13 cellular contexts compared by ENCODE assay signal in the genomic region with DNA sequence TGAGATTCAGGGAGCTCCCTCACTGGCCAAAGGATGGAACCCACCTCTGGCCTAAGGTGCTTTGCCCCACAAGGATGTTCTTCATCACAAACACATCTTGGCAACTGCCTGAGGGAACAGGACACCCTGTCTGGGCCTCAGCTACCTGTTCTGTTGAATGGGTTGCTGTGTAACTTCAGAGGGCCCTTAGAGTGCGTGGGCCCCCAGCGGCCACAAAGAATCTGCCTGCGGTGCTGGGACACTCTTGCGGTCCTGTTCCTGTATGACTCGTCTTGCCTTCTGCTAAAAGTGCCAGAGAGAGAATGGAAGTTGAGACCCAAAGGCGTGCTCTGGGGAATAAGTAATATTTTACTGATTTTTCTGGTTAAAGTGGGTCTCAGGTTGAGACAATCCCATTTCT. TPM values are rescaled to one million over a fixed set of nuclear protein-coding genes. Genes with fewer than 3 reads are reported as not detected.
DNase-seq lines count a peak whose midpoint lies in the region; ATAC-seq, FAIRE-seq and TF ChIP-seq lines count a peak whose summit lies in the region.
"Had no signal": no experiment of that assay in that cellular context is flagged by ENCODE, and none has a peak within 500 bp of the region (broad histone marks: within the 10 kb centered on the region; RNA-seq: fewer than 3 reads in every experiment).

No MANE protein-coding gene starts in this region.

- H3K27me3 Mint-ChIP-seq in HFFc6 (ENCODE audit: insufficient read depth) = peaks cover 5% of the 10 kb centered on the region
- no peaks in the 10 kb centered on the region for H3K27me3 Mint-ChIP-seq in activated T-helper 17 cell treated with anti-CD3 and anti-CD28 coated beads, Interleukin-2, amount 50 U/mL, for 72 hours

- no peak for DNase-seq in HFFc6
- DNase-seq in kidney = peak; percentile 19
- DNase-seq in NCI-H1105 (lab: John Stamatoyannopoulos, UW) = no peak
- no peak for DNase-seq in NCI-H146 treated with DMSO at 0.1 percent for 48 hours (lab: John Stamatoyannopoulos, UW; ENCODE audit: unreplicated experiment)
- DNase-seq: DMS 273 treated with DMSO at 0.1 percent for 48 hours, H9, NCI-H1417 treated with DMSO at 0.1 percent for 48 hours, NCI-H2081, NCI-H524 treated with DMSO at 0.1 percent for 48 hours had no signal

- H3K4me3 ChIP-seq in kidney (ENCODE audit: low read length in 2 of 2) (no peak overlapping the region), skeletal muscle satellite cell (ENCODE audit: low read length) (no peak overlapping the region)

- no peaks in the 10 kb centered on the region for H3K9me3 Mint-ChIP-seq in HFFc6
- H3K9me3 Mint-ChIP-seq in activated T-helper 17 cell treated with anti-CD3 and anti-CD28 coated beads, Interleukin-2, amount 50 U/mL, for 72 hours = no peaks in the 10 kb centered on the region
- H3K9me3 Mint-ChIP-seq: H9 had no signal

- H3K36me3 Mint-ChIP-seq in HFFc6 (ENCODE audit: low read depth) = peaks cover 39% of the 10 kb centered on the region
- H3K36me3 Mint-ChIP-seq in activated T-helper 17 cell treated with anti-CD3 and anti-CD28 coated beads, Interleukin-2, amount 50 U/mL, for 72 hours (ENCODE audit: low read depth) = peaks cover 24% of the 10 kb centered on the region

- intact Hi-C loops in kidney (cut with DNase I) = loop anchor here (10.0 kb wide), 1 partner anchor 470 kb away; no protein-coding TSS in a partner anchor

- H3K27me3 ChIP-seq in skeletal muscle satellite cell (ENCODE audit: control insufficient read depth, insufficient read depth, low read length) = no peaks in the 10 kb centered on the region

- no peak overlapping the region for H3K4me2 ChIP-seq in skeletal muscle satellite cell (ENCODE audit: low read length)

- H3K9me3 ChIP-seq in kidney (ENCODE audit: control insufficient read depth in 1 of 2, low read length in 2 of 2) (no peaks in the 10 kb centered on the region), skeletal muscle satellite cell (replicated peaks; ENCODE audit: low read length) (no peaks in the 10 kb centered on the region)

- no peak overlapping the region for H3K9ac ChIP-seq in kidney (ENCODE audit: low read length in 2 of 2)
- H3K9ac ChIP-seq in skeletal muscle satellite cell (ENCODE audit: low read depth, low read length) = peak overlapping the region; percentile 23

- TF ChIP-seq CTCF in HFFc6 (IDR thresholded peaks at IDR 0.05) (no peak), kidney (IDR thresholded peaks at IDR 0.05; ENCODE audit: borderline replicate concordance, extremely low read depth, insufficient read depth) (no peak)

- peaks cover 8 to 12% of the 10 kb centered on the region in 2 donors for H3K36me3 ChIP-seq in kidney (ENCODE audit: control insufficient read depth in 1 of 2, insufficient read depth in 2 of 2, low read length in 2 of 2)
- H3K36me3 ChIP-seq in skeletal muscle satellite cell (ENCODE audit: insufficient read depth, low read length) = peaks cover 44% of the 10 kb centered on the region

- FAIRE-seq in kidney (lab: Jason Lieb, UNC) = no peak

- H3K27ac Mint-ChIP-seq in HFFc6 = peak overlapping the region; percentile 94
- H3K27ac Mint-ChIP-seq in activated T-helper 17 cell treated with anti-CD3 and anti-CD28 coated beads, Interleukin-2, amount 50 U/mL, for 72 hours = peak overlapping the region; percentile 78

- ATAC-seq in activated T-helper 17 cell treated with anti-CD3 and anti-CD28 coated beads, Interleukin-2, amount 50 U/mL, for 72 hours (replicated peaks) = no peak
- ATAC-seq in GM19455 (IDR thresholded peaks at IDR 0.05; ENCODE audit: unreplicated experiment) (no peak), HG03280 (IDR thresholded peaks at IDR 0.05; ENCODE audit: unreplicated experiment) (no peak)

- peak overlapping the region; percentile 11; the same call in 1 of the 2 replicates for H3K4me3 Mint-ChIP-seq in HFFc6
- no peak overlapping the region for H3K4me3 Mint-ChIP-seq in activated T-helper 17 cell treated with anti-CD3 and anti-CD28 coated beads, Interleukin-2, amount 50 U/mL, for 72 hours
- H3K4me3 Mint-ChIP-seq: H9 had no signal

- peaks cover 0 to 4% of the 10 kb centered on the region in 2 donors for H3K4me1 ChIP-seq in kidney (ENCODE audit: control insufficient read depth in 1 of 2, insufficient read depth in 1 of 2, low read depth in 1 of 2, low read length in 2 of 2)
- peaks cover 39% of the 10 kb centered on the region for H3K4me1 ChIP-seq in skeletal muscle satellite cell (ENCODE audit: control insufficient read depth, insufficient read depth, low read length)

- H3K27ac ChIP-seq in kidney (ENCODE audit: low read depth in 2 of 2, low read length in 2 of 2) = no peak overlapping the region

- peaks cover 69% of the 10 kb centered on the region for H3K4me1 Mint-ChIP-seq in HFFc6 (ENCODE audit: low read depth)
- no peaks in the 10 kb centered on the region for H3K4me1 Mint-ChIP-seq in activated T-helper 17 cell treated with anti-CD3 and anti-CD28 coated beads, Interleukin-2, amount 50 U/mL, for 72 hours

RNA-seq across cellular contexts. Expression of a gene that starts 14.1 kb away (rescaled TPM):
- total RNA-seq in HFFc6 (2021; fragmentation: NEBNext Ultra II Directional; extraction: Animal tissue kit (Norgen Biotek cat#: 25700)) = 100 to 1,000 TPM in 5 of 6 experiments, 10 to 100 TPM in 1; 88.9 to 122 (median 113) TPM
- total RNA-seq in activated T-helper 17 cell treated with anti-CD3 and anti-CD28 coated beads, Interleukin-2, amount 50 U/mL, for 72 hours = 10 to 100 TPM; 31.8 to 64.9 TPM
- 30.9 TPM for total RNA-seq in kidney
- 80.7 TPM for polyA plus RNA-seq in kidney (ENCODE audit: insufficient read depth, low read depth, low replicate concordance)
- total RNA-seq in skeletal muscle satellite cell (2012; rRNA removed) = 67.7 and 73.2 TPM in 2 replicates

RNA-seq across cellular contexts. Expression of a gene that starts 38.4 kb away (rescaled TPM):
- total RNA-seq in HFFc6 (2021; fragmentation: NEBNext Ultra II Directional; extraction: Animal tissue kit (Norgen Biotek cat#: 25700)) = 100 to 1,000 TPM; 462 to 606 (median 488) TPM
- total RNA-seq in activated T-helper 17 cell treated with anti-CD3 and anti-CD28 coated beads, Interleukin-2, amount 50 U/mL, for 72 hours = 100 to 1,000 TPM; 123 to 163 TPM
- 352 TPM for total RNA-seq in kidney
- polyA plus RNA-seq in kidney (ENCODE audit: insufficient read depth, low read depth, low replicate concordance) = 804 TPM
- total RNA-seq in skeletal muscle satellite cell (2012; rRNA removed) = 162 and 237 TPM in 2 replicates
